ENCODE assay signal across 16 cellular contexts in the genomic region with DNA sequence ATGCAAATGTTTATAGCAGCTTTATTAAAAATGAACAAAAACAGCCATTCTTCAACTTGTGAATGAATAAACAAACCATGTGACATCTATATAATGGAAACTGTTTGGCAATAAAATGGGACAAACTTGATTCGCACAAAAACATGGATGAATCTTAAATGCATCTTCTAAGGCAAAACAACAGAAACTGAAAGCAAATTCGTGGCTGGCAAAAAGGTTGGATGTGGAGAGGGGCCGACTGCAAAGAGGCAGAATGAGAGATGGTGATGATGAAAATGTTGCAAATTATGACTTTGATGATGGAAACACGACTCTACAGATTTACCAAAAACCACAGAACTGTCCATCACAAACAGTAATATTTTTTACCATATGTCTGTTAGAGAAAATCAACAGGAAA.
"Had no signal": no experiment of that assay in that cellular context is flagged by ENCODE, and none has a peak within 500 bp of the region (broad histone marks: within the 10 kb centered on the region; RNA-seq: fewer than 3 reads in every experiment).

No MANE protein-coding gene starts in this region.

- H3K36me3 Mint-ChIP-seq: activated CD4-positive, alpha-beta memory T cell treated with anti-CD3 and anti-CD28 coated beads for 36 hours; naive thymus-derived CD4-positive, alpha-beta T cell; stimulated activated memory B cell treated with anti-CD40 and anti-IgM and Interleukin-4, amounts not matched to agents 10 μg/mL and 1 μg/mL and 100 μg/mL, for 72 hours had no signal

- H3K27ac ChIP-seq: dorsolateral prefrontal cortex, foreskin keratinocyte, neutrophil, transverse colon had no signal

- H3K36me3 ChIP-seq: neutrophil, transverse colon had no signal

- H3K4me1 Mint-ChIP-seq: stimulated activated memory B cell treated with anti-CD40 and anti-IgM and Interleukin-4, amounts not matched to agents 10 μg/mL and 1 μg/mL and 100 μg/mL, for 72 hours had no signal

- H3K9me3 Mint-ChIP-seq: activated CD4-positive, alpha-beta memory T cell treated with anti-CD3 and anti-CD28 coated beads for 36 hours; activated T-cell treated with anti-CD3 and anti-CD28 coated beads, Interleukin-2, amount 50 U/mL, for 4 hours; naive thymus-derived CD4-positive, alpha-beta T cell; stimulated activated memory B cell treated with anti-CD40 and anti-IgM and Interleukin-4, amounts not matched to agents 10 μg/mL and 1 μg/mL and 100 μg/mL, for 72 hours had no signal

- H3K27ac Mint-ChIP-seq: activated CD4-positive, alpha-beta memory T cell treated with anti-CD3 and anti-CD28 coated beads for 36 hours; naive thymus-derived CD4-positive, alpha-beta T cell; stimulated activated memory B cell treated with anti-CD40 and anti-IgM and Interleukin-4, amounts not matched to agents 10 μg/mL and 1 μg/mL and 100 μg/mL, for 72 hours had no signal

- ATAC-seq: activated CD4-positive, CD25-positive, alpha-beta regulatory T cell treated with anti-CD3 and anti-CD28 coated beads, Interleukin-2, amount 50 U/mL, for 24 hours; activated T-cell treated with anti-CD3 and anti-CD28 coated beads, Interleukin-2, amount 50 U/mL, for 4 hours; esophagus mucosa; foreskin keratinocyte; naive thymus-derived CD4-positive, alpha-beta T cell; stimulated activated memory B cell treated with anti-CD40 and anti-IgM and Interleukin-4, amounts not matched to agents 10 μg/mL and 1 μg/mL and 100 μg/mL, for 72 hours had no signal

- DNase-seq: activated CD4-positive, alpha-beta memory T cell treated with anti-CD3 and anti-CD28 coated beads for 36 hours; activated gamma-delta T cell treated with Interleukin-2 at 50 U/mL for 16 hours; activated T-cell treated with anti-CD3 and anti-CD28 coated beads, Interleukin-2, amount 50 U/mL, for 4 hours; aorta; dorsolateral prefrontal cortex; foreskin keratinocyte; naive thymus-derived CD4-positive, alpha-beta T cell; posterior cingulate gyrus; small intestine; substantia nigra; T-helper 2 cell; transverse colon had no signal

- H3K9me3 ChIP-seq: neutrophil, transverse colon had no signal

- H3K4me1 ChIP-seq: foreskin keratinocyte, transverse colon had no signal

- H3K27me3 ChIP-seq: foreskin keratinocyte, neutrophil, transverse colon had no signal

- H3K4me3 Mint-ChIP-seq: activated CD4-positive, alpha-beta memory T cell treated with anti-CD3 and anti-CD28 coated beads for 36 hours; activated T-cell treated with anti-CD3 and anti-CD28 coated beads, Interleukin-2, amount 50 U/mL, for 4 hours; naive thymus-derived CD4-positive, alpha-beta T cell; stimulated activated memory B cell treated with anti-CD40 and anti-IgM and Interleukin-4, amounts not matched to agents 10 μg/mL and 1 μg/mL and 100 μg/mL, for 72 hours had no signal

- H3K4me3 ChIP-seq: dorsolateral prefrontal cortex, transverse colon had no signal
